In genomic region chr1:232291258-232291657, GRCh38 we compare ENCODE assay signal across 1 cellular context.
TF ChIP-seq lines count a peak whose summit lies in the region.

No MANE protein-coding gene starts in this region.

TF ChIP-seq in IMR-90, 13 proteins besides CTCF, POLR2A, EP300 and RAD21:
- TF ChIP-seq CHD1 (IDR thresholded peaks at IDR 0.05; ENCODE audit: low read depth, low read length) (no peak), RCOR1 (IDR thresholded peaks at IDR 0.05; ENCODE audit: insufficient replicate concordance, low read length) (no peak), MAZ (IDR thresholded peaks at IDR 0.05; ENCODE audit: borderline replicate concordance, low read depth, low read length) (no peak), MAFK (IDR thresholded peaks at IDR 0.05; ENCODE audit: low read depth, low read length) (0 out of 2 replicates have a peak, but pooled peaks have one; percentile 1), RFX5 (IDR thresholded peaks at IDR 0.05; ENCODE audit: low read depth, low read length) (no peak), FOS (IDR thresholded peaks at IDR 0.05; ENCODE audit: low read depth, low read length) (no peak)
